ENCODE assay signal across 8 cellular contexts in the genomic region with DNA sequence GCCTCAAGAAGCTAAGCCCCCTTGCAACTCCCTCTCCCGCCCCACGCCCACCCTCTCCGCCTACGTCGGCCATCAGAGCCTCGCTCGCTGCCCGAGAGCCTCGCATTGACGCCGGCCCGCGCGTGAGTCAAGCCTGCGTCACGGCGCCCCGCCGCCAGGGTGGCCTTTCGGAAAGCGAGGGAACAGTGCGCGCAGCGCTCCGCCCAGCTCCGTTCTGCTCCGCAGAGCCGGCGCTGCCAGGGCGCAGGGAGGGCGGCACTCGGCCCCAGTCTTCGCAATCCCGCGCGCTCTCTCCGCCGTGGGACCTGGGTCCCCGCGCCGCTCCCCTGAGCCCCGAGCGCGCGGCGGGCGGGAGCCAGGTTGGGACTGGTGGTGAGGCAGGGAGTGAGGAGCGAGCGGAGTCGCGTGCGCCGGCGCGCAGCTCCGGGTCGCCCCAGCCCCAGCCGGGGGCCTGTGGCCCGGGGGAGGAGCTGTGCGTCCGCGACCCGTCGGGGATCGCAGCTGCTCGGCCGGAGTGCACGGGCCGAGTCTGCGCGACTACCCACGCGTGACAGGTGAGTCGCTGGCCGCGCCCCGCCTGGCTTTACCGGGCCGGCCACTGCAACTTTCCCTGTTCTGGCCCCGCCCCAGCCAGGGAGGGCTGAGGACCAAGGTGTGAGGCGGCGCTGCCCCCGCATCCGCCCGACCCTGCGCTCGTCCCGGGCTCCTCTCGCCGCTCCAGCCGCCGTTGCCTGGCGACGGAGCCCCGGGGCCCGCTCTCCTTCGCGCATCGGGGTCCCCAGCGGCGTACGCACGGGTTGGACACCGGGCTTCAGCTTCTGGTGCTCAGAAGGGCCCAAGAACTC. TPM values are rescaled to one million over a fixed set of nuclear protein-coding genes. Genes with fewer than 3 reads are reported as not detected.
DNase-seq lines count a peak whose midpoint lies in the region; ATAC-seq, FAIRE-seq and TF ChIP-seq lines count a peak whose summit lies in the region.

A gene (plus strand): TSS at position 165 of the 845 bp plus-strand sequence. CDS start 16,436 bp downstream, outside the sequence.

- no peaks in the 10 kb centered on the region for H3K9me2 ChIP-seq in GM23248 (ENCODE audit: insufficient read depth)

- no peak for FAIRE-seq in A549 (lab: Jason Lieb, UNC)

- H3K4me2 ChIP-seq in A549 (peak within 1 kb of the TSS; percentile 89), GM23248 (ENCODE audit: unreplicated experiment) (peak within 1 kb of the TSS; percentile 67)

- H3K27me3 ChIP-seq in GM23248 (replicated peaks; ENCODE audit: insufficient read depth) = peaks cover 14% of the 10 kb centered on the region

- H3K4me1 ChIP-seq in A549 (no peaks in the 10 kb centered on the region), GM23248 (ENCODE audit: insufficient read depth) (0 out of 2 replicates have a peak, but pooled peaks cover 13% of the 10 kb centered on the region)

- POLR2A ChIA-PET in A549 (lab: Yijun Ruan, JAX) = no interaction called here
- POLR2A ChIA-PET in activated CD4-positive, alpha-beta memory T cell treated with anti-CD3 and anti-CD28 coated beads for 36 hours (lab: Charles Lee) = interaction anchor here (0.6 kb wide), 1 partner anchor 602 kb away, joined by 3 read pairs; no protein-coding TSS in a partner anchor

- H3K36me3 ChIP-seq in GM23248 (ENCODE audit: low read depth) = no peaks in the 10 kb centered on the region

- H3K27me3 Mint-ChIP-seq in activated CD4-positive, alpha-beta memory T cell treated with anti-CD3 and anti-CD28 coated beads for 36 hours = peaks cover 47% of the 10 kb centered on the region

- H4K20me1 ChIP-seq in GM23248 (ENCODE audit: insufficient read depth) = no peaks in the 10 kb centered on the region

- H3F3A ChIP-seq in GM23248 (ENCODE audit: insufficient read depth) = peaks cover 7% of the 10 kb centered on the region; the same call in 1 of the 2 replicates

- intact Hi-C loops in activated CD4-positive, alpha-beta memory T cell treated with anti-CD3 and anti-CD28 coated beads for 36 hours (cut with micrococcal nuclease) = no loop called here

- no peak for TF ChIP-seq RAD21 in A549 (conservative IDR thresholded peaks at IDR 0.05 in 1 of 2, IDR thresholded peaks at IDR 0.05 in 1 of 2)

- H3K27ac ChIP-seq in A549 (peak within 1 kb of the TSS; percentile 63 to 84), GM23248 (no peak within 1 kb of the TSS)

- peak within 1 kb of the TSS; percentile 61 for H2AFZ ChIP-seq in GM23248

- no peak for TF ChIP-seq EP300 in A549 (IDR thresholded peaks at IDR 0.05)

- H3K36me3 Mint-ChIP-seq in activated CD4-positive, alpha-beta memory T cell treated with anti-CD3 and anti-CD28 coated beads for 36 hours = no peaks in the 10 kb centered on the region

- H3K4me1 Mint-ChIP-seq in activated CD4-positive, alpha-beta memory T cell treated with anti-CD3 and anti-CD28 coated beads for 36 hours (ENCODE audit: low read depth) = peaks cover 3% of the 10 kb centered on the region

- H3K9me3 ChIP-seq in A549 (no peaks in the 10 kb centered on the region), GM23248 (ENCODE audit: low read depth) (no peaks in the 10 kb centered on the region)

- H3K9ac ChIP-seq in GM23248 = peak within 1 kb of the TSS; percentile 46; the same call in 1 of the 2 replicates

- WGBS in A549 (ENCODE audit: missing lambda C conversion rate) = 47% methylated on average over 30 of the region's 104 CpGs
- WGBS in GM23248 (ENCODE audit: low coverage in 1 of 2, low lambda C conversion rate in 2 of 2, missing lambda C conversion rate in 2 of 2), 2 experiments = 1% methylated on average over 76 to 78 of the region's 104 CpGs

- in situ Hi-C loops in GM23248 (cut with MboI) = no loop called here

- ATAC-seq in A549 (peak; percentile 89 to 98), HG02852 (IDR thresholded peaks at IDR 0.05; ENCODE audit: unreplicated experiment) (no peak)

- H3K4me3 Mint-ChIP-seq in activated CD4-positive, alpha-beta memory T cell treated with anti-CD3 and anti-CD28 coated beads for 36 hours = no peak within 1 kb of the TSS

- H3K79me2 ChIP-seq in GM23248 (ENCODE audit: insufficient read depth) = no peaks in the 10 kb centered on the region

- DNase-seq in A549 (ENCODE audit: low read depth in 1 of 2, low spot score in 1 of 2) (peak; percentile 65 to 66), GM23248 (peak; percentile 91), fibroblast of peridontal ligament (ENCODE audit: extremely low read depth) (peak; percentile 40), skeletal muscle cell (ENCODE audit: low read depth) (peak; percentile 17), ureter (ENCODE audit: low spot score) (no peak), superior temporal gyrus (ENCODE audit: extremely low spot score) (no peak)
- DNase-seq in activated CD4-positive, alpha-beta memory T cell treated with anti-CD3 and anti-CD28 coated beads for 36 hours = peak; percentile 63

- CTCF ChIA-PET in A549 (lab: Yijun Ruan, JAX) = interaction anchor here (0.9 to 1.6 kb wide), 5 partner anchors 17 to 63 kb away, joined by 3 to 8 read pairs (median 3); no protein-coding TSS in a partner anchor
- CTCF ChIA-PET in activated CD4-positive, alpha-beta memory T cell treated with anti-CD3 and anti-CD28 coated beads for 36 hours (lab: Charles Lee) = interaction anchor here (0.6 to 2.2 kb wide), 4 partner anchors 46 to 358 kb away, joined by 3 to 5 read pairs (median 4); no protein-coding TSS in a partner anchor

- peak; percentile 35 for TF ChIP-seq POLR2A in A549 (IDR thresholded peaks at IDR 0.05; ENCODE audit: low read length)

- no peak within 1 kb of the TSS for H3K27ac Mint-ChIP-seq in activated CD4-positive, alpha-beta memory T cell treated with anti-CD3 and anti-CD28 coated beads for 36 hours

- no peak for TF ChIP-seq CTCF in A549 (IDR thresholded peaks at IDR 0.05)

- no peaks in the 10 kb centered on the region for H3K9me3 Mint-ChIP-seq in activated CD4-positive, alpha-beta memory T cell treated with anti-CD3 and anti-CD28 coated beads for 36 hours

- H3K4me3 ChIP-seq in A549 = peak within 1 kb of the TSS; percentile 48
- H3K4me3 ChIP-seq in GM23248 = peak within 1 kb of the TSS; percentile 67
- peak within 1 kb of the TSS; percentile 50 for H3K4me3 ChIP-seq in skeletal muscle cell (ENCODE audit: low read depth, low read length)

TF ChIP-seq in A549, 52 proteins besides CTCF, POLR2A, EP300 and RAD21:
- TF ChIP-seq, protein P1, sequence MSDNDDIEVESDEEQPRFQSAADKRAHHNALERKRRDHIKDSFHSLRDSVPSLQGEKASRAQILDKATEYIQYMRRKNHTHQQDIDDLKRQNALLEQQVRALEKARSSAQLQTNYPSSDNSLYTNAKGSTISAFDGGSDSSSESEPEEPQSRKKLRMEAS (IDR thresholded peaks at IDR 0.05) = peak; percentile 91
- TF ChIP-seq ZNF302 (CRISPR knock-in tag; IDR thresholded peaks at IDR 0.05) (no peak), FOSL2 (IDR thresholded peaks at IDR 0.05) (no peak), FOSL2 (CRISPR knock-in tag; IDR thresholded peaks at IDR 0.05) (peak; percentile 62), EHF (CRISPR knock-in tag; IDR thresholded peaks at IDR 0.05) (no peak)
- TF ChIP-seq, protein P2, sequence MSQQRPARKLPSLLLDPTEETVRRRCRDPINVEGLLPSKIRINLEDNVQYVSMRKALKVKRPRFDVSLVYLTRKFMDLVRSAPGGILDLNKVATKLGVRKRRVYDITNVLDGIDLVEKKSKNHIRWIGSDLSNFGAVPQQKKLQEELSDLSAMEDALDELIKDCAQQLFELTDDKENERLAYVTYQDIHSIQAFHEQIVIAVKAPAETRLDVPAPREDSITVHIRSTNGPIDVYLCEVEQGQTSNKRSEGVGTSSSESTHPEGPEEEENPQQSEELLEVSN (IDR thresholded peaks at IDR 0.05; ENCODE audit: borderline replicate concordance, low read depth) = peak; percentile 94

RNA-seq across cellular contexts. Expression of the gene that starts here (rescaled TPM):
- polyA plus RNA-seq in A549 (2011; rRNA removed) (0.56 and 0.91 TPM in 2 replicates), A549 (2017; fragmentation: RNase III; extraction: RNeasy Plus Mini Kit Qiagen cat#74134 plus additional on column Dnase treatment) (2.2 to 2.5 TPM (median 2.3 TPM) in 3 replicates), GM23248 (2016; fragmentation: Nextera tagmentation; extraction: Ambion mirVana) (0.34 and 0.45 TPM in 2 replicates)
- 0.86 and 1.3 TPM in 2 replicates for polyA plus RNA-seq in A549 (2012; cell fraction: cytosol; rRNA removed)
- polyA plus RNA-seq in A549 (2012; cell fraction: nucleus; rRNA removed) = 3.1 and 3.3 TPM in 2 replicates
- polyA minus RNA-seq in A549 (2011; rRNA and poly(A)+ RNA removed) = 3.0 and 5.0 TPM in 2 replicates
- 0.76 and 2.4 TPM in 2 replicates for total RNA-seq in GM23248 (2014; rRNA removed; shearing (Covaris generic))
- under 1 TPM; 0.02 to 0.07 TPM for total RNA-seq in activated CD4-positive, alpha-beta memory T cell treated with anti-CD3 and anti-CD28 coated beads for 36 hours
- total RNA-seq in ureter = not detected

Comparison
In these comparisons a context has a peak if more than half of its experiments do, and no peak if none do; other contexts are left out.
1. Peak in DNase-seq in activated CD4-positive, alpha-beta memory T cell treated with anti-CD3 and anti-CD28 coated beads for 36 hours; RNA of the gene not detected or under 1 TPM.
2. DNase-seq: peak in A549 (2 of 2), GM23248 (single experiment), fibroblast of peridontal ligament (single experiment) and skeletal muscle cell (single experiment); none in ureter (single experiment) and superior temporal gyrus (single experiment).
3. Peak in every context shown above with its lines, with median percentiles within 50 percentile points of each other: H3K4me3 ChIP-seq.